Comparison of ENCODE assay signal across 1 cellular context in genomic region chr1:109789771-109790170, GRCh38.
TF ChIP-seq lines count a peak whose summit lies in the region.

No MANE protein-coding gene starts in this region.

TF ChIP-seq in IMR-90, 13 proteins besides CTCF, POLR2A, EP300 and RAD21 (continued from another document):
- no peak for TF ChIP-seq RFX5 (IDR thresholded peaks at IDR 0.05; ENCODE audit: low read depth, low read length)
- no peak for TF ChIP-seq MXI1 (IDR thresholded peaks at IDR 0.05; ENCODE audit: borderline replicate concordance, low read depth, low read length)
- no peak for TF ChIP-seq BHLHE40 (IDR thresholded peaks at IDR 0.05; ENCODE audit: low read depth, low read length)
- no peak for TF ChIP-seq RCOR1 (IDR thresholded peaks at IDR 0.05; ENCODE audit: insufficient replicate concordance, low read length)
TF ChIP-seq in IMR-90: peak in this region for 0.
